In genomic region chr1:192602757-192603156, GRCh38 we compare ENCODE assay signal across 16 cellular contexts. TPM values are rescaled to one million over a fixed set of nuclear protein-coding genes. Genes with fewer than 3 reads are reported as not detected.
"Had no signal": no experiment of that assay in that cellular context is flagged by ENCODE, and none has a peak within 500 bp of the region (broad histone marks: within the 10 kb centered on the region; RNA-seq: fewer than 3 reads in every experiment).

No MANE protein-coding gene starts in this region.

- H3K27me3 ChIP-seq: breast epithelium, hepatocyte, thyroid gland had no signal

- H3K79me2 ChIP-seq: hepatocyte had no signal

- H3K4me3 ChIP-seq: breast epithelium, dorsolateral prefrontal cortex, hepatocyte, thyroid gland had no signal

- DNase-seq: activated CD4-positive, alpha-beta T cell treated with anti-CD3 and anti-CD28 coated beads, Interleukin-2, amount 50 U/mL, for 48 hours; activated CD4-positive, CD25-positive, alpha-beta regulatory T cell treated with anti-CD3 and anti-CD28 coated beads, Interleukin-2, amount 50 U/mL, for 72 hours; activated gamma-delta T cell treated with Interleukin-2 at 50 U/mL for 16 hours; activated T-cell treated with anti-CD3 and anti-CD28 coated beads, Interleukin-2, amount 50 U/mL, for 72 hours; aorta; dorsolateral prefrontal cortex; left ventricle myocardium superior; thyroid gland had no signal

- H3K36me3 ChIP-seq: breast epithelium, thyroid gland had no signal

- H3K4me1 Mint-ChIP-seq: neural crest cell had no signal

- H3K27ac ChIP-seq: breast epithelium, dorsolateral prefrontal cortex, hepatocyte, thyroid gland had no signal

- ATAC-seq: activated T-cell treated with anti-CD3 and anti-CD28 coated beads, Interleukin-2, amount 50 U/mL, for 72 hours; left ventricle myocardium superior had no signal

- FAIRE-seq: urothelium cell line had no signal

- H2AFZ ChIP-seq: hepatocyte had no signal

- H3K9me3 ChIP-seq: breast epithelium, thyroid gland had no signal

- H3K9me3 Mint-ChIP-seq: activated T-cell treated with anti-CD3 and anti-CD28 coated beads, Interleukin-2, amount 50 U/mL, for 72 hours; neural crest cell had no signal

- H3K4me1 ChIP-seq: breast epithelium, thyroid gland had no signal

- H3K27ac Mint-ChIP-seq: activated T-cell treated with anti-CD3 and anti-CD28 coated beads, Interleukin-2, amount 50 U/mL, for 72 hours had no signal

- H3K4me2 ChIP-seq: hepatocyte had no signal

- H3K4me3 Mint-ChIP-seq: activated T-cell treated with anti-CD3 and anti-CD28 coated beads, Interleukin-2, amount 50 U/mL, for 72 hours; neural crest cell had no signal

RNA-seq across cellular contexts. Expression of gene RGS1, which starts 27.2 kb away (rescaled TPM):
- total RNA-seq: chondrocyte, kidney epithelial cell, neural crest cell, osteocyte, renal cortical epithelial cell had no signal

RNA-seq across cellular contexts. Expression of gene RGS13, which starts 33.2 kb away (rescaled TPM):
- total RNA-seq: activated T-cell treated with anti-CD3 and anti-CD28 coated beads, Interleukin-2, amount 50 U/mL, for 72 hours; chondrocyte; kidney epithelial cell; left ventricle myocardium superior; neural crest cell; osteocyte; renal cortical epithelial cell; thyroid gland had no signal
